ENCODE assay signal across 33 cellular contexts in genomic region chr10:63780075-63780474, GRCh38.
"Had no signal": no experiment of that assay in that cellular context is flagged by ENCODE, and none has a peak within 500 bp of the region (broad histone marks: within the 10 kb centered on the region; RNA-seq: fewer than 3 reads in every experiment).

No MANE protein-coding gene starts in this region.

- H3K4me3 ChIP-seq: adrenal gland, body of pancreas, breast epithelium had no signal

- FAIRE-seq: astrocyte, TTC549 had no signal

- H3K4me1 ChIP-seq: adrenal gland, body of pancreas, breast epithelium had no signal

- H3K9me3 ChIP-seq: adrenal gland, body of pancreas, breast epithelium had no signal

- H3K27ac ChIP-seq: adrenal gland, body of pancreas, brain microvascular endothelial cell, breast epithelium, VCaP had no signal

- H3K36me3 ChIP-seq: adrenal gland, brain microvascular endothelial cell, breast epithelium had no signal

- H3K27me3 ChIP-seq: adrenal gland, body of pancreas, brain microvascular endothelial cell, breast epithelium had no signal

- DNase-seq: activated B cell treated with CpG ODN at 0.5 μM for 24 hours; activated CD4-positive, alpha-beta memory T cell treated with anti-CD3 and anti-CD28 coated beads for 36 hours; activated CD4-positive, alpha-beta T cell treated with anti-CD3 and anti-CD28 coated beads for 4 hours; activated CD4-positive, alpha-beta T cell treated with anti-CD3 and anti-CD28 coated beads, Interleukin-2, amount 50 U/mL, for 1 hour; activated CD4-positive, alpha-beta T cell treated with anti-CD3 and anti-CD28 coated beads, Interleukin-2, amount 50 U/mL, for 4 hours; activated CD4-positive, CD25-positive, alpha-beta regulatory T cell treated with anti-CD3 and anti-CD28 coated beads, Interleukin-2, amount 50 U/mL, for 72 hours; activated CD8-positive, alpha-beta memory T cell treated with anti-CD3 and anti-CD28 coated beads, Interleukin-2, amount 50 U/mL, for 4 hours; activated CD8-positive, alpha-beta T cell treated with anti-CD3 and anti-CD28 coated beads for 36 hours; activated effector memory CD4-positive, alpha-beta T cell treated with anti-CD3 and anti-CD28 coated beads, Interleukin-2, amount 50 U/mL, for 16 hours; activated gamma-delta T cell treated with Interleukin-2 at 50 U/mL for 16 hours; activated naive CD4-positive, alpha-beta T cell; activated naive CD4-positive, alpha-beta T cell treated with anti-CD3 and anti-CD28 coated beads for 36 hours; activated naive CD4-positive, alpha-beta T cell treated with anti-CD3 and anti-CD28 coated beads, Interleukin-2, amount 50 U/mL, for 16 hours; activated naive CD8-positive, alpha-beta T cell treated with anti-CD3 and anti-CD28 coated beads for 36 hours; activated T-cell treated with anti-CD3 and anti-CD28 coated beads for 4 hours; activated T-cell treated with anti-CD3 and anti-CD28 coated beads, Interleukin-2, amount 50 U/mL, for 1 hour; activated T-cell treated with anti-CD3 and anti-CD28 coated beads, Interleukin-2, amount 50 U/mL, for 4 hours; activated T-cell treated with anti-CD3 and anti-CD28 coated beads, Interleukin-2, amount 50 U/mL, for 72 hours; adrenal gland; amniotic stem cell; aorta; body of pancreas; brain microvascular endothelial cell; central memory CD4-positive, alpha-beta T cell; T-helper 1 cell; T-helper 2 cell; T-helper 9 cell had no signal

- ATAC-seq: activated CD8-positive, alpha-beta T cell treated with anti-CD3 and anti-CD28 coated beads for 36 hours; activated naive CD4-positive, alpha-beta T cell treated with anti-CD3 and anti-CD28 coated beads, Interleukin-2, amount 50 U/mL, for 72 hours; activated T-cell treated with anti-CD3 and anti-CD28 coated beads, Interleukin-2, amount 50 U/mL, for 4 hours; activated T-cell treated with anti-CD3 and anti-CD28 coated beads, Interleukin-2, amount 50 U/mL, for 72 hours; activated T-helper 17 cell treated with anti-CD3 and anti-CD28 coated beads, Interleukin-2, amount 50 U/mL, for 72 hours; body of pancreas had no signal
